11 cellular contexts compared by ENCODE assay signal in genomic region chr6:166029506-166029905, GRCh38.
DNase-seq lines count a peak whose midpoint lies in the region; ATAC-seq and TF ChIP-seq lines count a peak whose summit lies in the region.
"Had no signal": no experiment of that assay in that cellular context is flagged by ENCODE, and none has a peak within 500 bp of the region (broad histone marks: within the 10 kb centered on the region; RNA-seq: fewer than 3 reads in every experiment).

No MANE protein-coding gene starts in this region.

- no peak overlapping the region for H3K27ac ChIP-seq in mesenchymal stem cell (ENCODE audit: low read length, poor library complexity, severe bottlenecking)
- H3K27ac ChIP-seq: SJCRH30, skin epidermis, testis had no signal

- no peaks in the 10 kb centered on the region for H3K9me3 ChIP-seq in mesenchymal stem cell (ENCODE audit: control insufficient read depth, low read length)
- H3K9me3 ChIP-seq: SJCRH30, testis had no signal

- no peak overlapping the region for H4K91ac ChIP-seq in mesenchymal stem cell (ENCODE audit: low read length)

- 0% methylated on average over 1 of the region's 3 CpGs for WGBS in mesenchymal stem cell

- H3K9ac ChIP-seq in mesenchymal stem cell (ENCODE audit: low read length): no peak overlapping the region

- no peak overlapping the region for H2BK5ac ChIP-seq in mesenchymal stem cell (ENCODE audit: low read depth, low read length, poor library complexity, severe bottlenecking)

- H4K8ac ChIP-seq in mesenchymal stem cell (ENCODE audit: low read length): peak overlapping the region; percentile 21

- peak; percentile 14 for DNase-seq in KBM-7
- peak; percentile 61 for DNase-seq in mesenchymal stem cell
- DNase-seq in foreskin fibroblast: no peak
- DNase-seq in NCI-H748 (lab: John Stamatoyannopoulos, UW; ENCODE audit: unreplicated experiment): no peak
- DNase-seq in NCI-H2081 (lab: John Stamatoyannopoulos, UW): no peak
- DNase-seq: NCI-H82, SJCRH30, testis had no signal

- peaks cover 18% of the 10 kb centered on the region for H3K4me1 ChIP-seq in mesenchymal stem cell (ENCODE audit: control insufficient read depth, insufficient read depth, low read depth, low read length)
- H3K4me1 ChIP-seq: SJCRH30, testis had no signal

- no peaks in the 10 kb centered on the region for H3K27me3 ChIP-seq in mesenchymal stem cell (ENCODE audit: control insufficient read depth in 1 of 2, insufficient read depth in 1 of 2, low read length in 2 of 2)
- H3K27me3 ChIP-seq: SJCRH30, testis had no signal

- H3K18ac ChIP-seq in mesenchymal stem cell (ENCODE audit: low read depth in 1 of 2, low read length in 2 of 2): peak overlapping the region; percentile 35 to 46

- H3K36me3 ChIP-seq in mesenchymal stem cell (ENCODE audit: control insufficient read depth in 1 of 2, insufficient read depth in 2 of 2, low read depth in 1 of 2, low read length in 2 of 2): peaks cover 0 to 6% of the 10 kb centered on the region in 2 experiments
- H3K36me3 ChIP-seq: SJCRH30 had no signal

- in situ Hi-C loops in KBM-7 (cut with MboI; ENCODE audit: low pct_unique_long_range_greater_than_20kb, low sequenced_read_pairs): no loop called here

- no peak overlapping the region for H3K23ac ChIP-seq in mesenchymal stem cell (ENCODE audit: low read length in 2 of 2)

- no peak overlapping the region for H2BK15ac ChIP-seq in mesenchymal stem cell (ENCODE audit: low read depth, poor library complexity, severe bottlenecking)

- H3K4ac ChIP-seq in mesenchymal stem cell (ENCODE audit: low read depth in 1 of 2, low read length in 2 of 2): no peak overlapping the region

- H3K4me3 ChIP-seq in mesenchymal stem cell (ENCODE audit: insufficient read depth in 1 of 2, low read depth in 1 of 2, low read length in 2 of 2) (no peak overlapping the region), foreskin fibroblast (ENCODE audit: low read depth in 1 of 2, low read length in 2 of 2) (no peak overlapping the region)
- H3K4me3 ChIP-seq: SJCRH30, skin epidermis, testis had no signal

- ATAC-seq in GM18867 (IDR thresholded peaks at IDR 0.05; ENCODE audit: unreplicated experiment) (peak; percentile 45), GM21529 (IDR thresholded peaks at IDR 0.05; ENCODE audit: unreplicated experiment) (peak; percentile 63)

- no peak overlapping the region for H3K4me2 ChIP-seq in mesenchymal stem cell (ENCODE audit: low read length, poor library complexity, severe bottlenecking)

- no peak for TF ChIP-seq CTCF in foreskin fibroblast (IDR thresholded peaks at IDR 0.05; ENCODE audit: low read depth, low read length)

- no peak overlapping the region for H2BK120ac ChIP-seq in mesenchymal stem cell (ENCODE audit: low read depth, low read length)

- H2AFZ ChIP-seq in mesenchymal stem cell (ENCODE audit: low read depth, low read length): no peak overlapping the region

- peak overlapping the region; percentile 62 for H2AK5ac ChIP-seq in mesenchymal stem cell (ENCODE audit: low read length, severe bottlenecking)

- H3K79me1 ChIP-seq in mesenchymal stem cell (replicated peaks; ENCODE audit: low read length, poor library complexity, severe bottlenecking): no peaks in the 10 kb centered on the region

- no peak overlapping the region for H3K14ac ChIP-seq in mesenchymal stem cell (ENCODE audit: low read length in 2 of 2)

- peak overlapping the region; percentile 10 to 72 for H2BK12ac ChIP-seq in mesenchymal stem cell (ENCODE audit: low read length in 2 of 2)

Comparison
In these comparisons a context has a peak if more than half of its experiments do, and no peak if none do; other contexts are left out.
1. DNase-seq: peak in KBM-7 (single experiment) and mesenchymal stem cell (single experiment); none in foreskin fibroblast (0 of 2), NCI-H748 (single experiment) and NCI-H2081 (0 of 2).